Comparison of ENCODE assay signal across 13 cellular contexts in genomic region chr10:110817614-110818013, GRCh38. TPM values are rescaled to one million over a fixed set of nuclear protein-coding genes. Genes with fewer than 3 reads are reported as not detected.
DNase-seq lines count a peak whose midpoint lies in the region; ATAC-seq and TF ChIP-seq lines count a peak whose summit lies in the region.
"Had no signal": no experiment of that assay in that cellular context is flagged by ENCODE, and none has a peak within 500 bp of the region (broad histone marks: within the 10 kb centered on the region; RNA-seq: fewer than 3 reads in every experiment).

No MANE protein-coding gene starts in this region.

- no peak for TF ChIP-seq CTCF in activated CD8-positive, alpha-beta T cell treated with anti-CD3 and anti-CD28 coated beads for 36 hours (IDR thresholded peaks at IDR 0.05)

- no peak for ATAC-seq in activated CD8-positive, alpha-beta T cell treated with anti-CD3 and anti-CD28 coated beads, Interleukin-2, amount 10 ng/mL, durations not matched to agents 7 days and 5 days
- ATAC-seq in activated CD8-positive, alpha-beta T cell treated with anti-CD3 and anti-CD28 coated beads for 36 hours: no peak
- ATAC-seq in HG02885 (IDR thresholded peaks at IDR 0.05; ENCODE audit: poor library complexity, unreplicated experiment): peak; percentile 41
- peak; percentile 13 for ATAC-seq in esophagus mucosa
- ATAC-seq in stimulated activated naive B cell treated with anti-CD40 and anti-IgM and Interleukin-4, amounts not matched to agents 10 μg/mL and 1 μg/mL and 100 μg/mL, for 72 hours (replicated peaks): peak; percentile 66 to 70
- ATAC-seq in GM21528 (IDR thresholded peaks at IDR 0.05; ENCODE audit: low FRiP score, unreplicated experiment): no peak
- ATAC-seq in HG02678 (IDR thresholded peaks at IDR 0.05; ENCODE audit: unreplicated experiment): no peak

- intact Hi-C loops in activated CD8-positive, alpha-beta T cell treated with anti-CD3 and anti-CD28 coated beads for 36 hours (cut with micrococcal nuclease): no loop called here

- no peaks in the 10 kb centered on the region for H3K9me3 Mint-ChIP-seq in activated CD8-positive, alpha-beta T cell treated with anti-CD3 and anti-CD28 coated beads, Interleukin-2, amount 10 ng/mL, durations not matched to agents 7 days and 5 days (ENCODE audit: insufficient read depth)
- H3K9me3 Mint-ChIP-seq in activated CD8-positive, alpha-beta T cell treated with anti-CD3 and anti-CD28 coated beads for 36 hours: no peaks in the 10 kb centered on the region
- H3K9me3 Mint-ChIP-seq in stimulated activated naive B cell treated with anti-CD40 and anti-IgM and Interleukin-4, amounts not matched to agents 10 μg/mL and 1 μg/mL and 100 μg/mL, for 72 hours: no peaks in the 10 kb centered on the region
- H3K9me3 Mint-ChIP-seq: activated CD4-positive, alpha-beta T cell treated with anti-CD3 and anti-CD28 coated beads, Interleukin-2, amount 10 ng/mL, durations not matched to agents 7 days and 5 days; CD8-positive, alpha-beta memory T cell had no signal

- no peak for DNase-seq in activated CD8-positive, alpha-beta T cell treated with anti-CD3 and anti-CD28 coated beads, Interleukin-2, amount 10 ng/mL, durations not matched to agents 7 days and 5 days
- DNase-seq in activated CD8-positive, alpha-beta T cell treated with anti-CD3 and anti-CD28 coated beads for 36 hours: no peak
- no peak for DNase-seq in stimulated activated naive B cell treated with anti-CD40 and anti-IgM and Interleukin-4, amounts not matched to agents 10 μg/mL and 1 μg/mL and 100 μg/mL, for 72 hours
- DNase-seq in dermis blood vessel endothelial cell: no peak
- DNase-seq: activated CD4-positive, alpha-beta T cell treated with anti-CD3 and anti-CD28 coated beads, Interleukin-2, amount 10 ng/mL, durations not matched to agents 7 days and 5 days; CD8-positive, alpha-beta memory T cell; GOT3; SHP77; stimulated activated CD4-positive, alpha-beta T cell treated with anti-CD3 and anti-CD28 coated beads, Interleukin-15, amount 100 ng/mL, for 24 hours had no signal

- H3K27ac Mint-ChIP-seq in activated CD8-positive, alpha-beta T cell treated with anti-CD3 and anti-CD28 coated beads, Interleukin-2, amount 10 ng/mL, durations not matched to agents 7 days and 5 days: peak overlapping the region; percentile 50
- H3K27ac Mint-ChIP-seq in activated CD8-positive, alpha-beta T cell treated with anti-CD3 and anti-CD28 coated beads for 36 hours: no peak overlapping the region
- peak overlapping the region; percentile 4 for H3K27ac Mint-ChIP-seq in stimulated activated naive B cell treated with anti-CD40 and anti-IgM and Interleukin-4, amounts not matched to agents 10 μg/mL and 1 μg/mL and 100 μg/mL, for 72 hours
- H3K27ac Mint-ChIP-seq: activated CD4-positive, alpha-beta T cell treated with anti-CD3 and anti-CD28 coated beads, Interleukin-2, amount 10 ng/mL, durations not matched to agents 7 days and 5 days had no signal

- H3K4me3 Mint-ChIP-seq in activated CD8-positive, alpha-beta T cell treated with anti-CD3 and anti-CD28 coated beads, Interleukin-2, amount 10 ng/mL, durations not matched to agents 7 days and 5 days: no peak overlapping the region
- H3K4me3 Mint-ChIP-seq in activated CD8-positive, alpha-beta T cell treated with anti-CD3 and anti-CD28 coated beads for 36 hours: no peak overlapping the region
- H3K4me3 Mint-ChIP-seq in stimulated activated naive B cell treated with anti-CD40 and anti-IgM and Interleukin-4, amounts not matched to agents 10 μg/mL and 1 μg/mL and 100 μg/mL, for 72 hours: no peak overlapping the region
- H3K4me3 Mint-ChIP-seq: activated CD4-positive, alpha-beta T cell treated with anti-CD3 and anti-CD28 coated beads, Interleukin-2, amount 10 ng/mL, durations not matched to agents 7 days and 5 days; CD8-positive, alpha-beta memory T cell had no signal

- H3K27me3 Mint-ChIP-seq in activated CD8-positive, alpha-beta T cell treated with anti-CD3 and anti-CD28 coated beads, Interleukin-2, amount 10 ng/mL, durations not matched to agents 7 days and 5 days (ENCODE audit: low read depth): no peaks in the 10 kb centered on the region
- H3K27me3 Mint-ChIP-seq in activated CD8-positive, alpha-beta T cell treated with anti-CD3 and anti-CD28 coated beads for 36 hours: no peaks in the 10 kb centered on the region
- H3K27me3 Mint-ChIP-seq in stimulated activated naive B cell treated with anti-CD40 and anti-IgM and Interleukin-4, amounts not matched to agents 10 μg/mL and 1 μg/mL and 100 μg/mL, for 72 hours: no peaks in the 10 kb centered on the region
- H3K27me3 Mint-ChIP-seq: activated CD4-positive, alpha-beta T cell treated with anti-CD3 and anti-CD28 coated beads, Interleukin-2, amount 10 ng/mL, durations not matched to agents 7 days and 5 days; CD8-positive, alpha-beta memory T cell had no signal

- CTCF ChIA-PET in activated CD8-positive, alpha-beta T cell treated with anti-CD3 and anti-CD28 coated beads, Interleukin-2, amount 10 ng/mL, durations not matched to agents 7 days and 5 days (lab: Charles Lee): interaction anchor here (0.9 to 3.4 kb wide), 2 partner anchors 14 to 41 kb away, joined by 3 to 19 read pairs; no protein-coding TSS in a partner anchor
- CTCF ChIA-PET in activated CD8-positive, alpha-beta T cell treated with anti-CD3 and anti-CD28 coated beads for 36 hours (lab: Charles Lee): interaction anchor here (1.0 kb wide), 1 partner anchor 40 kb away, joined by 3 read pairs; no protein-coding TSS in a partner anchor

- POLR2A ChIA-PET in activated CD8-positive, alpha-beta T cell treated with anti-CD3 and anti-CD28 coated beads, Interleukin-2, amount 10 ng/mL, durations not matched to agents 7 days and 5 days (lab: Charles Lee): no interaction called here
- POLR2A ChIA-PET in activated CD8-positive, alpha-beta T cell treated with anti-CD3 and anti-CD28 coated beads for 36 hours (lab: Charles Lee): interaction anchor here (1.3 to 1.7 kb wide), 2 partner anchors 13 kb away, joined by 3 to 6 read pairs; no protein-coding TSS in a partner anchor

- H3K36me3 Mint-ChIP-seq in activated CD8-positive, alpha-beta T cell treated with anti-CD3 and anti-CD28 coated beads, Interleukin-2, amount 10 ng/mL, durations not matched to agents 7 days and 5 days (ENCODE audit: low read depth): no peaks in the 10 kb centered on the region
- no peaks in the 10 kb centered on the region for H3K36me3 Mint-ChIP-seq in activated CD8-positive, alpha-beta T cell treated with anti-CD3 and anti-CD28 coated beads for 36 hours (ENCODE audit: low read depth)
- no peaks in the 10 kb centered on the region for H3K36me3 Mint-ChIP-seq in stimulated activated naive B cell treated with anti-CD40 and anti-IgM and Interleukin-4, amounts not matched to agents 10 μg/mL and 1 μg/mL and 100 μg/mL, for 72 hours
- H3K36me3 Mint-ChIP-seq: CD8-positive, alpha-beta memory T cell had no signal

- peaks cover 35% of the 10 kb centered on the region for H3K4me1 Mint-ChIP-seq in activated CD8-positive, alpha-beta T cell treated with anti-CD3 and anti-CD28 coated beads, Interleukin-2, amount 10 ng/mL, durations not matched to agents 7 days and 5 days (ENCODE audit: low read depth)
- H3K4me1 Mint-ChIP-seq in activated CD8-positive, alpha-beta T cell treated with anti-CD3 and anti-CD28 coated beads for 36 hours (ENCODE audit: low read depth): peaks cover 51% of the 10 kb centered on the region
- peaks cover 43 to 52% of the 10 kb centered on the region in 2 donors for H3K4me1 Mint-ChIP-seq in stimulated activated naive B cell treated with anti-CD40 and anti-IgM and Interleukin-4, amounts not matched to agents 10 μg/mL and 1 μg/mL and 100 μg/mL, for 72 hours

RNA-seq across cellular contexts. Expression of gene PDCD4, which starts 54.1 kb away (rescaled TPM):
- 10 to 100 TPM; 97.1 to 98.4 TPM for total RNA-seq in activated CD8-positive, alpha-beta T cell treated with anti-CD3 and anti-CD28 coated beads, Interleukin-2, amount 10 ng/mL, durations not matched to agents 7 days and 5 days
- 100 to 1,000 TPM; 186 to 190 TPM for total RNA-seq in activated CD8-positive, alpha-beta T cell treated with anti-CD3 and anti-CD28 coated beads for 36 hours
- 144 TPM for total RNA-seq in esophagus mucosa
- 171 and 200 TPM in 2 replicates for total RNA-seq in dermis blood vessel endothelial cell

Comparison
In these comparisons a context has a peak if more than half of its experiments do, and no peak if none do; other contexts are left out.
1. ATAC-seq: peak in HG02885 (single experiment), esophagus mucosa (single experiment) and stimulated activated naive B cell treated with anti-CD40 and anti-IgM and Interleukin-4, amounts not matched to agents 10 μg/mL and 1 μg/mL and 100 μg/mL, for 72 hours (2 of 2); none in activated CD8-positive, alpha-beta T cell treated with anti-CD3 and anti-CD28 coated beads, Interleukin-2, amount 10 ng/mL, durations not matched to agents 7 days and 5 days (single experiment), activated CD8-positive, alpha-beta T cell treated with anti-CD3 and anti-CD28 coated beads for 36 hours (single experiment), GM21528 (single experiment) and HG02678 (single experiment).